Comparison of ENCODE assay signal across 23 cellular contexts in genomic region chr7:129796186-129796775, GRCh38.
"Had no signal": no experiment of that assay in that cellular context is flagged by ENCODE, and none has a peak within 500 bp of the region (broad histone marks: within the 10 kb centered on the region; RNA-seq: fewer than 3 reads in every experiment).

No MANE protein-coding gene starts in this region.

- H3K4me1 ChIP-seq: esophagus squamous epithelium, gastroesophageal sphincter, right atrium auricular region, sigmoid colon, stomach, transverse colon had no signal

- ATAC-seq: effector memory CD8-positive, alpha-beta T cell; gastroesophageal sphincter; left cardiac atrium; left ventricle myocardium superior had no signal

- H3K4me1 Mint-ChIP-seq: immature natural killer cell had no signal

- H3K36me3 Mint-ChIP-seq: immature natural killer cell had no signal

- H3K27me3 ChIP-seq: right atrium auricular region had no signal

- H3K36me3 ChIP-seq: esophagus squamous epithelium, gastroesophageal sphincter, neutrophil, right atrium auricular region, sigmoid colon, stomach, thoracic aorta, transverse colon had no signal

- H3K9me3 Mint-ChIP-seq: dendritic cell treated with granulocyte-macrophage colony-stimulating factor and Interleukin-4, amounts not matched to agents 40 ng/mL and 50 ng/mL, for 4 days; effector memory CD8-positive, alpha-beta T cell; immature natural killer cell; nephron progenitor cell had no signal

- H3K27ac Mint-ChIP-seq: dendritic cell treated with granulocyte-macrophage colony-stimulating factor and Interleukin-4, amounts not matched to agents 40 ng/mL and 50 ng/mL, for 4 days; effector memory CD8-positive, alpha-beta T cell; immature natural killer cell; nephron progenitor cell had no signal

- DNase-seq: effector memory CD8-positive, alpha-beta T cell; esophagus squamous epithelium; foreskin fibroblast; glutamatergic neuron; immature natural killer cell; left cardiac atrium; left ventricle myocardium superior; mesenchymal stem cell; midbrain; nephron progenitor cell; sigmoid colon; stimulated activated CD4-positive, alpha-beta T cell treated with anti-CD3 and anti-CD28 coated beads, Interleukin-12 subunit alpha, Interleukin-12 subunit beta, amount 100 ng/mL, for 4 hours; stimulated activated naive CD4-positive, alpha-beta T cell; stomach; substantia nigra; transverse colon had no signal

- H3K4me3 ChIP-seq: esophagus squamous epithelium, gastroesophageal sphincter, lung, right atrium auricular region, sigmoid colon, skin epidermis, stomach, thoracic aorta, transverse colon had no signal

- H3K9me3 ChIP-seq: esophagus squamous epithelium, gastroesophageal sphincter, neutrophil, right atrium auricular region, sigmoid colon, stomach, thoracic aorta, transverse colon had no signal

- H3K27ac ChIP-seq: esophagus squamous epithelium, gastroesophageal sphincter, neutrophil, right atrium auricular region, sigmoid colon, skin epidermis, stomach, thoracic aorta, transverse colon had no signal

- H3K4me3 Mint-ChIP-seq: dendritic cell treated with granulocyte-macrophage colony-stimulating factor and Interleukin-4, amounts not matched to agents 40 ng/mL and 50 ng/mL, for 4 days; effector memory CD8-positive, alpha-beta T cell; immature natural killer cell; nephron progenitor cell had no signal
